ENCODE assay signal across 24 cellular contexts in the genomic region with DNA sequence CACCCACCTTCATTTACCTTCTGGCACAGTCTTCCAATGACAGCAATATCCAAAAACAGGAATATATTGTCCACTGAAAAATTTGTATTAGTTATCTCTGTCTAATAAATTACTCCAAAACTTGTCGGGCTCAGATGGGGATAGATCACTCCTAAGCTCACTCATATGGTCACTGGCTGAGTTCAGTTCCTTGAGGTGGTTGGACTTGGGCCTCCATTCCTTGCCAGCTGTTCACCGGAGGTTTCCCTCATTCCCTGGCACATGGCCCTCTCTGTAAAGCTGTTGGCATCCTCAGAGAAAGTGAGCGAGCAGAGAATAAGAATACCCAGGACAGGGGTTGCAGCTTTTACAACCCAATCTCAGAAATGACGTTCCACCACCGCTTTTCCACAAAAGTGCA.
"Had no signal": no experiment of that assay in that cellular context is flagged by ENCODE, and none has a peak within 500 bp of the region (broad histone marks: within the 10 kb centered on the region; RNA-seq: fewer than 3 reads in every experiment).

No MANE protein-coding gene starts in this region.

- DNase-seq: colonic mucosa; cortex of kidney; dermis blood vessel endothelial cell; dorsolateral prefrontal cortex; effector CD4-positive, alpha-beta T cell; effector memory CD4-positive, alpha-beta T cell; erythroblast; esophagus squamous epithelium; foreskin fibroblast; foreskin melanocyte; gastrocnemius medialis; glutamatergic neuron; head of caudate nucleus; heart right ventricle; hippocampal formation; left cardiac atrium; left lung; left ventricle myocardium superior; lower lobe of right lung; mesenchymal stem cell; mucosa of descending colon; naive thymus-derived CD4-positive, alpha-beta T cell had no signal

- H3K27ac ChIP-seq: colonic mucosa, dorsolateral prefrontal cortex, epithelial cell of prostate, esophagus squamous epithelium, gastrocnemius medialis, heart right ventricle, left lung, lower lobe of right lung had no signal

- H3K4me3 Mint-ChIP-seq: mesothelial cell of epicardium; naive thymus-derived CD4-positive, alpha-beta T cell had no signal

- H3K36me3 Mint-ChIP-seq: mesothelial cell of epicardium; naive thymus-derived CD4-positive, alpha-beta T cell had no signal

- H3K4me3 ChIP-seq: colonic mucosa, dorsolateral prefrontal cortex, esophagus squamous epithelium, gastrocnemius medialis, heart right ventricle, left lung, lower lobe of right lung, mucosa of descending colon had no signal

- H3K9me3 Mint-ChIP-seq: mesothelial cell of epicardium had no signal

- H3K9me3 ChIP-seq: colonic mucosa, esophagus squamous epithelium, gastrocnemius medialis, heart right ventricle, left lung, lower lobe of right lung, mucosa of descending colon had no signal

- H3K27ac Mint-ChIP-seq: mesothelial cell of epicardium; naive thymus-derived CD4-positive, alpha-beta T cell had no signal

- H3K27me3 ChIP-seq: colonic mucosa, esophagus squamous epithelium, gastrocnemius medialis, heart right ventricle, left lung had no signal

- H3K36me3 ChIP-seq: colonic mucosa, esophagus squamous epithelium, gastrocnemius medialis, left lung, lower lobe of right lung had no signal

- H3K4me1 Mint-ChIP-seq: naive thymus-derived CD4-positive, alpha-beta T cell had no signal

- H3K4me1 ChIP-seq: colonic mucosa, left lung, lower lobe of right lung had no signal
